Comparison of ENCODE assay signal across 1 cellular context in the genomic region with DNA sequence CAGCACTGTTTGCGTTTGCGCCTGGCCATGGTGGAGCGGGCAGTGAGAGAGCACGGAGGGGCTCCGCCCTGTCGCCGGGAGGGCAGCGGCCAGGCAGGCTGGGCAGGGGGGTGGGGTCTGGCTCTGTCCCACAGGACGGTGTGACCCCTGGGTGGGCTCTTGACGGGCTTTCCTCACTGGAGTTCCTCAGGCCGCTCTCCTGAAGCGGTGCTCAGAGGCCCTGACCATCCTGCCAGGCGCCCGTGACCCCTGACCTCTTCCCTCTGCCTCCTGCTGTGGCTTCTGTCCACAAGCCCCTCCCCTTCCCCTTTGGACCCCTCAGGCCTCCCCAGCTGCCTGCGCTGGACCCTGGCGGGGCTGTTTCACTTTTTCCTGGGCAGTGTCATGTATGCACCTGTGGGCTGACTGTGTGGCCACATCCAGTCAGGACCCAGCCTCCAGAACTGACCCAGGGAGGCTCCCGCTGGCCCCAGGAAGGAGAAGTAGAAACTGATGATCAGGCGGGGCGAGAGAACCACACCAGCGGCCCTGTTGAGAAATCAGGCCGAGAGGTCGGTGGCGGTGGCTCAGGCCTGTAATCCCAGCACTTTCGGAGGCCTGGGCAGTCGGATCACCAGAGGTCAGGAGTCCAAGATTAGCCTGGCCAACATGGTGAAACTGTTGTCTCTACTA.
TF ChIP-seq lines count a peak whose summit lies in the region.

No MANE protein-coding gene starts in this region.

TF ChIP-seq in HepG2, 621 proteins besides CTCF, POLR2A, EP300 and RAD21 (continued from another document and continues in another):
- TF ChIP-seq KIAA2018 (CRISPR knock-in tag; IDR thresholded peaks at IDR 0.05; ENCODE audit: borderline replicate concordance) (0 out of 2 replicates have a peak, but pooled peaks have one; percentile 47), ZFP62 (CRISPR knock-in tag; IDR thresholded peaks at IDR 0.05) (no peak), ZKSCAN5 (CRISPR knock-in tag; IDR thresholded peaks at IDR 0.05) (no peak), ZNF572 (CRISPR knock-in tag; IDR thresholded peaks at IDR 0.05) (0 out of 2 replicates have a peak, but pooled peaks have one; percentile 65), RNF2 (conservative IDR thresholded peaks at IDR 0.05; ENCODE audit: low read depth) (no peak), ZNF501 (CRISPR knock-in tag; IDR thresholded peaks at IDR 0.05) (peak; percentile 91), TAF15 (IDR thresholded peaks at IDR 0.05; ENCODE audit: low read depth, low read length, poor library complexity, severe bottlenecking) (peak; percentile 40), KAT8 (CRISPR knock-in tag; IDR thresholded peaks at IDR 0.05) (peak; percentile 89), ZNF75D (CRISPR knock-in tag; IDR thresholded peaks at IDR 0.05; ENCODE audit: borderline replicate concordance) (no peak), ZNF274 (CRISPR knock-in tag; IDR thresholded peaks at IDR 0.05) (peak; percentile 74; the same call in 1 of the 2 replicates), SALL1 (CRISPR knock-in tag; IDR thresholded peaks at IDR 0.05) (peak; percentile 84), SIN3B (IDR thresholded peaks at IDR 0.05; ENCODE audit: low read length) (no peak), CHCHD3 (CRISPR knock-in tag; IDR thresholded peaks at IDR 0.05) (no peak), ZNF597 (CRISPR knock-in tag; IDR thresholded peaks at IDR 0.05) (no peak), EZH2 (conservative IDR thresholded peaks at IDR 0.05; ENCODE audit: low read depth, low read length) (no peak), PCBP2 (optimal IDR thresholded peaks at IDR 0.05; ENCODE audit: low read depth, low read length, poor library complexity, severe bottlenecking) (no peak), NCOA2 (CRISPR knock-in tag; IDR thresholded peaks at IDR 0.05) (peak; percentile 67; the same call in 1 of the 2 replicates), GATAD2A (CRISPR knock-in tag; IDR thresholded peaks at IDR 0.05) (peak; percentile 95), ZNF326 (CRISPR knock-in tag; IDR thresholded peaks at IDR 0.05; ENCODE audit: borderline replicate concordance) (no peak), LBX2 (CRISPR knock-in tag; IDR thresholded peaks at IDR 0.05; ENCODE audit: borderline replicate concordance) (peak; percentile 76; the same call in 1 of the 2 replicates), XRCC5 (optimal IDR thresholded peaks at IDR 0.05; ENCODE audit: low read length) (peak; percentile 56), ZBTB38 (CRISPR knock-in tag; IDR thresholded peaks at IDR 0.05) (peak; percentile 94), RFX3 (CRISPR knock-in tag; IDR thresholded peaks at IDR 0.05) (no peak), E2F1 (CRISPR knock-in tag; IDR thresholded peaks at IDR 0.05) (peak; percentile 47; the same call in 1 of the 2 replicates), REPIN1 (CRISPR knock-in tag; IDR thresholded peaks at IDR 0.05; ENCODE audit: borderline replicate concordance, low read depth) (no peak), PAX8 (CRISPR knock-in tag; IDR thresholded peaks at IDR 0.05; ENCODE audit: borderline replicate concordance) (no peak; the same call in 1 of the 2 replicates), ZNF44 (CRISPR knock-in tag; IDR thresholded peaks at IDR 0.05) (no peak; the same call in 1 of the 2 replicates), KLF6 (CRISPR knock-in tag; IDR thresholded peaks at IDR 0.05) (peak; percentile 90; the same call in 1 of the 2 replicates), HOXA3 (CRISPR knock-in tag; IDR thresholded peaks at IDR 0.05) (peak; percentile 74; the same call in 1 of the 2 replicates), RCOR2 (CRISPR knock-in tag; IDR thresholded peaks at IDR 0.05) (peak; percentile 92)
- TF ChIP-seq, protein P1, sequence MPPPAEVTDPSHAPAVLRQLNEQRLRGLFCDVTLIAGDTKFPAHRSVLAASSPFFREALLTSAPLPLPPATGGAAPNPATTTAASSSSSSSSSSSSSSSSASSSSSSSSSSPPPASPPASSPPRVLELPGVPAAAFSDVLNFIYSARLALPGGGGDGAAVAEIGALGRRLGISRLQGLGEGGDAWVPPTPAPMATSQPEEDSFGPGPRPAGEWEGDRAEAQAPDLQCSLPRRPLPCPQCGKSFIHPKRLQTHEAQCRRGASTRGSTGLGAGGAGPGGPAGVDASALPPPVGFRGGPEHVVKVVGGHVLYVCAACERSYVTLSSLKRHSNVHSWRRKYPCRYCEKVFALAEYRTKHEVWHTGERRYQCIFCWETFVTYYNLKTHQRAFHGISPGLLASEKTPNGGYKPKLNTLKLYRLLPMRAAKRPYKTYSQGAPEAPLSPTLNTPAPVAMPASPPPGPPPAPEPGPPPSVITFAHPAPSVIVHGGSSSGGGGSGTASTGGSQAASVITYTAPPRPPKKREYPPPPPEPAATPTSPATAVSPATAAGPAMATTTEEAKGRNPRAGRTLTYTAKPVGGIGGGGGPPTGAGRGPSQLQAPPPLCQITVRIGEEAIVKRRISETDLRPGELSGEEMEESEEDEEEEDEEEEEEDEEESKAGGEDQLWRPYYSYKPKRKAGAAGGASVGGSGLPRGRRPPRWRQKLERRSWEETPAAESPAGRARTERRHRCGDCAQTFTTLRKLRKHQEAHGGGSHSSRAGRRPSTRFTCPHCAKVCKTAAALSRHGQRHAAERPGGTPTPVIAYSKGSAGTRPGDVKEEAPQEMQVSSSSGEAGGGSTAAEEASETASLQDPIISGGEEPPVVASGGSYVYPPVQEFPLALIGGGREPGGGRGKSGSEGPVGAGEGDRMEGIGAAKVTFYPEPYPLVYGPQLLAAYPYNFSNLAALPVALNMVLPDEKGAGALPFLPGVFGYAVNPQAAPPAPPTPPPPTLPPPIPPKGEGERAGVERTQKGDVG (CRISPR knock-in tag; IDR thresholded peaks at IDR 0.05; ENCODE audit: borderline replicate concordance), result peak; percentile 69
- TF ChIP-seq, protein P2, sequence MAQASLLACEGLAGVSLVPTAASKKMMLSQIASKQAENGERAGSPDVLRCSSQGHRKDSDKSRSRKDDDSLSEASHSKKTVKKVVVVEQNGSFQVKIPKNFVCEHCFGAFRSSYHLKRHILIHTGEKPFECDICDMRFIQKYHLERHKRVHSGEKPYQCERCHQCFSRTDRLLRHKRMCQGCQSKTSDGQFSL (CRISPR knock-in tag; IDR thresholded peaks at IDR 0.05), result no peak; the same call in 1 of the 2 replicates
- TF ChIP-seq, protein P3, sequence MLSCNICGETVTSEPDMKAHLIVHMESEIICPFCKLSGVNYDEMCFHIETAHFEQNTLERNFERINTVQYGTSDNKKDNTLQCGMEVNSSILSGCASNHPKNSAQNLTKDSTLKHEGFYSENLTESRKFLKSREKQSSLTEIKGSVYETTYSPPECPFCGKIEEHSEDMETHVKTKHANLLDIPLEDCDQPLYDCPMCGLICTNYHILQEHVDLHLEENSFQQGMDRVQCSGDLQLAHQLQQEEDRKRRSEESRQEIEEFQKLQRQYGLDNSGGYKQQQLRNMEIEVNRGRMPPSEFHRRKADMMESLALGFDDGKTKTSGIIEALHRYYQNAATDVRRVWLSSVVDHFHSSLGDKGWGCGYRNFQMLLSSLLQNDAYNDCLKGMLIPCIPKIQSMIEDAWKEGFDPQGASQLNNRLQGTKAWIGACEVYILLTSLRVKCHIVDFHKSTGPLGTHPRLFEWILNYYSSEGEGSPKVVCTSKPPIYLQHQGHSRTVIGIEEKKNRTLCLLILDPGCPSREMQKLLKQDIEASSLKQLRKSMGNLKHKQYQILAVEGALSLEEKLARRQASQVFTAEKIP (CRISPR knock-in tag; IDR thresholded peaks at IDR 0.05; ENCODE audit: borderline replicate concordance), result no peak
- TF ChIP-seq, protein P4, sequence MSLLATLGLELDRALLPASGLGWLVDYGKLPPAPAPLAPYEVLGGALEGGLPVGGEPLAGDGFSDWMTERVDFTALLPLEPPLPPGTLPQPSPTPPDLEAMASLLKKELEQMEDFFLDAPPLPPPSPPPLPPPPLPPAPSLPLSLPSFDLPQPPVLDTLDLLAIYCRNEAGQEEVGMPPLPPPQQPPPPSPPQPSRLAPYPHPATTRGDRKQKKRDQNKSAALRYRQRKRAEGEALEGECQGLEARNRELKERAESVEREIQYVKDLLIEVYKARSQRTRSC (CRISPR knock-in tag; IDR thresholded peaks at IDR 0.05; ENCODE audit: low read depth), result 0 out of 2 replicates have a peak, but pooled peaks have one; percentile 67
- TF ChIP-seq, protein P5, sequence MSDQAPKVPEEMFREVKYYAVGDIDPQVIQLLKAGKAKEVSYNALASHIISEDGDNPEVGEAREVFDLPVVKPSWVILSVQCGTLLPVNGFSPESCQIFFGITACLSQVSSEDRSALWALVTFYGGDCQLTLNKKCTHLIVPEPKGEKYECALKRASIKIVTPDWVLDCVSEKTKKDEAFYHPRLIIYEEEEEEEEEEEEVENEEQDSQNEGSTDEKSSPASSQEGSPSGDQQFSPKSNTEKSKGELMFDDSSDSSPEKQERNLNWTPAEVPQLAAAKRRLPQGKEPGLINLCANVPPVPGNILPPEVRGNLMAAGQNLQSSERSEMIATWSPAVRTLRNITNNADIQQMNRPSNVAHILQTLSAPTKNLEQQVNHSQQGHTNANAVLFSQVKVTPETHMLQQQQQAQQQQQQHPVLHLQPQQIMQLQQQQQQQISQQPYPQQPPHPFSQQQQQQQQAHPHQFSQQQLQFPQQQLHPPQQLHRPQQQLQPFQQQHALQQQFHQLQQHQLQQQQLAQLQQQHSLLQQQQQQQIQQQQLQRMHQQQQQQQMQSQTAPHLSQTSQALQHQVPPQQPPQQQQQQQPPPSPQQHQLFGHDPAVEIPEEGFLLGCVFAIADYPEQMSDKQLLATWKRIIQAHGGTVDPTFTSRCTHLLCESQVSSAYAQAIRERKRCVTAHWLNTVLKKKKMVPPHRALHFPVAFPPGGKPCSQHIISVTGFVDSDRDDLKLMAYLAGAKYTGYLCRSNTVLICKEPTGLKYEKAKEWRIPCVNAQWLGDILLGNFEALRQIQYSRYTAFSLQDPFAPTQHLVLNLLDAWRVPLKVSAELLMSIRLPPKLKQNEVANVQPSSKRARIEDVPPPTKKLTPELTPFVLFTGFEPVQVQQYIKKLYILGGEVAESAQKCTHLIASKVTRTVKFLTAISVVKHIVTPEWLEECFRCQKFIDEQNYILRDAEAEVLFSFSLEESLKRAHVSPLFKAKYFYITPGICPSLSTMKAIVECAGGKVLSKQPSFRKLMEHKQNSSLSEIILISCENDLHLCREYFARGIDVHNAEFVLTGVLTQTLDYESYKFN (CRISPR knock-in tag; conservative IDR thresholded peaks at IDR 0.05), result peak; percentile 93
